In genomic region chr15:32730677-32731654, GRCh38 we compare ENCODE assay signal across 1 cellular context.
TF ChIP-seq lines count a peak whose summit lies in the region.

No MANE protein-coding gene starts in this region.

TF ChIP-seq in H1, 55 proteins besides CTCF, POLR2A, EP300 and RAD21 (continued from another document):
- TF ChIP-seq EGR1 (IDR thresholded peaks at IDR 0.05; ENCODE audit: borderline replicate concordance, low read depth, low read length) (no peak), CBX5 (IDR thresholded peaks at IDR 0.05; ENCODE audit: low read depth, low read length) (no peak), CEBPB (IDR thresholded peaks at IDR 0.05; ENCODE audit: low read depth, low read length) (no peak), ASH2L (IDR thresholded peaks at IDR 0.05; ENCODE audit: low read length) (no peak), BACH1 (IDR thresholded peaks at IDR 0.05; ENCODE audit: low read length) (no peak), E2F6 (IDR thresholded peaks at IDR 0.05) (peak; percentile 24; the same call in 1 of the 2 replicates), RFX5 (IDR thresholded peaks at IDR 0.05; ENCODE audit: borderline replicate concordance, low read depth, low read length) (no peak), BCL11A (IDR thresholded peaks at IDR 0.05; ENCODE audit: low read depth in 2 of 2, low read length in 2 of 2) (no peak), MAFK (IDR thresholded peaks at IDR 0.05; ENCODE audit: low read depth, low read length) (no peak), ATF3 (IDR thresholded peaks at IDR 0.05; ENCODE audit: insufficient read depth, low read depth, low read length) (no peak), SIN3A (conservative IDR thresholded peaks at IDR 0.05 in 1 of 2, IDR thresholded peaks at IDR 0.05 in 1 of 2; ENCODE audit: low read depth in 1 of 2, low read length in 2 of 2) (no peak), JUN (IDR thresholded peaks at IDR 0.05; ENCODE audit: low read depth, low read length) (no peak), TEAD4 (IDR thresholded peaks at IDR 0.05; ENCODE audit: low read depth, low read length) (0 out of 2 replicates have a peak, but pooled peaks have one; percentile 3), CHD2 (IDR thresholded peaks at IDR 0.05; ENCODE audit: low read length) (no peak), TAF7 (optimal IDR thresholded peaks at IDR 0.05; ENCODE audit: borderline replicate concordance, low read depth, low read length) (no peak), JUND (IDR thresholded peaks at IDR 0.05; ENCODE audit: low read length) (peak; percentile 39; the same call in 1 of the 2 replicates), CREB1 (IDR thresholded peaks at IDR 0.05) (no peak), RNF2 (IDR thresholded peaks at IDR 0.05; ENCODE audit: borderline replicate concordance, low read depth, low read length, missing control alignments, poor library complexity, severe bottlenecking) (no peak)
- TF ChIP-seq, protein P1, sequence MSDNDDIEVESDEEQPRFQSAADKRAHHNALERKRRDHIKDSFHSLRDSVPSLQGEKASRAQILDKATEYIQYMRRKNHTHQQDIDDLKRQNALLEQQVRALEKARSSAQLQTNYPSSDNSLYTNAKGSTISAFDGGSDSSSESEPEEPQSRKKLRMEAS (IDR thresholded peaks at IDR 0.05), result peak; percentile 41; the same call in 1 of the 2 replicates
